In the genomic region with DNA sequence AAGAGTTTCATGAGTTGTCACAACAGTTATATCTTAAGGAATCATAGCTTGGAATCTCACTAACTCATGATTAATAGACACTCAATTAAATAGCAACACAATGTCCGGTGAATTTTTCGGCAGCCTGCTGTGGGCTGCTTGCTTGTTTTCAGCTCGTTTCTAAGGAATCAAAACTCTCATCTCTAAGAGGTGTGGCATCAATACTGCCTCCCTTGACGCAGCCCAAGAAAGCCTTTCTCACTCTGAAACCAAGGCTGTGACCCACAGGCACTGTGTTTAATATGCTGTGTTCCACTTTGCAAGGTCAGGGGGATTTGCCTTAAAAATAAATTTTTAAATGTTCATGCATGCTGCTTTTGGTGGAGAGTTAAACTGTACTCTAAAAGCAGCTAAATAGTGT, we compare ENCODE assay signal across 32 cellular contexts.
"Had no signal": no experiment of that assay in that cellular context is flagged by ENCODE, and none has a peak within 500 bp of the region (broad histone marks: within the 10 kb centered on the region; RNA-seq: fewer than 3 reads in every experiment).

No MANE protein-coding gene starts in this region.

- H3K4me3 ChIP-seq: MG63, PC-9, SJCRH30, SK-N-MC had no signal

- H3K27me3 ChIP-seq: SJCRH30 had no signal

- H3K4me2 ChIP-seq: PC-9 had no signal

- H3K27ac ChIP-seq: PC-9, RWPE1, SJCRH30, SK-N-MC had no signal

- ATAC-seq: Panc1, Right ventricle myocardium inferior, SK-N-SH treated with all-trans-retinoic acid at 6 μM for 48 hours, T-cell had no signal

- DNase-seq: Kasumi-1, MG63, NCI-H1048, NCI-H1092 treated with DMSO at 0.1 percent for 48 hours, NCI-H1105 treated with DMSO at 0.1 percent for 48 hours, NCI-H1417, NCI-H1436, NCI-H146, NCI-H1694, NCI-H187, NCI-H1930, NCI-H2029 treated with DMSO at 0.1 percent for 48 hours, NCI-H2081 treated with DMSO at 0.1 percent for 48 hours, NCI-H2107, NCI-H2171, NCI-H226, NCI-H446 treated with DMSO at 0.1 percent for 48 hours, NCI-H510A, NCI-H524, NCI-H526, NCI-H748 treated with DMSO at 0.1 percent for 48 hours, NCI-H82, PC-9, SHP77, SIG-M5, SJCRH30, T-cell had no signal

- H2AFZ ChIP-seq: PC-9 had no signal

- H3K9me3 ChIP-seq: MG63, SJCRH30 had no signal

- H3K36me3 ChIP-seq: MG63, SJCRH30 had no signal
